1 cellular context compared by ENCODE assay signal in genomic region chr3:72582211-72582878, GRCh38.
A peak's percentile ranks its signal among the peaks of the same experiment; 100 is the strongest.
TF ChIP-seq lines count a peak whose summit lies in the region.

No MANE protein-coding gene starts in this region.

TF ChIP-seq in HepG2, 621 proteins besides CTCF, POLR2A, EP300 and RAD21 (continued from another document and continues in another):
- TF ChIP-seq PAX8 (CRISPR knock-in tag; IDR thresholded peaks at IDR 0.05; ENCODE audit: borderline replicate concordance) (no peak), U2AF1 (optimal IDR thresholded peaks at IDR 0.05; ENCODE audit: low read depth, low read length) (no peak), HOXA5 (CRISPR knock-in tag; IDR thresholded peaks at IDR 0.05) (no peak), ZNF562 (CRISPR knock-in tag; IDR thresholded peaks at IDR 0.05; ENCODE audit: borderline replicate concordance) (no peak), ZMYM2 (CRISPR knock-in tag; IDR thresholded peaks at IDR 0.05) (no peak), ZNF761 (CRISPR knock-in tag; conservative IDR thresholded peaks at IDR 0.05) (no peak), KLF15 (CRISPR knock-in tag; IDR thresholded peaks at IDR 0.05; ENCODE audit: borderline replicate concordance) (no peak), THAP11 (CRISPR knock-in tag; IDR thresholded peaks at IDR 0.05) (peak; percentile 37; the same call in 1 of the 2 replicates), PLRG1 (conservative IDR thresholded peaks at IDR 0.05) (no peak), ZNF720 (CRISPR knock-in tag; IDR thresholded peaks at IDR 0.05) (no peak), HMG20B (CRISPR knock-in tag; conservative IDR thresholded peaks at IDR 0.05) (0 out of 2 replicates have a peak, but pooled peaks have one; percentile 49), SP4 (CRISPR knock-in tag; IDR thresholded peaks at IDR 0.05) (no peak), NFYC (CRISPR knock-in tag; IDR thresholded peaks at IDR 0.05) (no peak), ZNF441 (CRISPR knock-in tag; IDR thresholded peaks at IDR 0.05; ENCODE audit: borderline replicate concordance) (no peak), ZFP36L2 (CRISPR knock-in tag; IDR thresholded peaks at IDR 0.05) (no peak), ZNF101 (CRISPR knock-in tag; IDR thresholded peaks at IDR 0.05; ENCODE audit: borderline replicate concordance, low read depth) (no peak), ZNF879 (CRISPR knock-in tag; IDR thresholded peaks at IDR 0.05) (no peak), ZNF549 (CRISPR knock-in tag; IDR thresholded peaks at IDR 0.05) (no peak), ZNF546 (CRISPR knock-in tag; conservative IDR thresholded peaks at IDR 0.05) (no peak), GFI1 (CRISPR knock-in tag; IDR thresholded peaks at IDR 0.05; ENCODE audit: borderline replicate concordance) (peak; percentile 80), WIZ (CRISPR knock-in tag; IDR thresholded peaks at IDR 0.05) (no peak), ZNF460 (CRISPR knock-in tag; IDR thresholded peaks at IDR 0.05; ENCODE audit: borderline replicate concordance) (no peak), FIP1L1 (IDR thresholded peaks at IDR 0.05; ENCODE audit: borderline replicate concordance, insufficient read depth, low read depth, low read length) (no peak), CHCHD3 (CRISPR knock-in tag; IDR thresholded peaks at IDR 0.05) (no peak), BORCS8-MEF2B (CRISPR knock-in tag; IDR thresholded peaks at IDR 0.05) (no peak), DNMT1 (CRISPR knock-in tag; IDR thresholded peaks at IDR 0.05) (no peak), ZNF75D (CRISPR knock-in tag; IDR thresholded peaks at IDR 0.05; ENCODE audit: borderline replicate concordance) (no peak), MIER2 (CRISPR knock-in tag; IDR thresholded peaks at IDR 0.05) (peak; percentile 73; the same call in 1 of the 2 replicates), CSRNP1 (CRISPR knock-in tag; IDR thresholded peaks at IDR 0.05) (no peak), ZNF484 (CRISPR knock-in tag; IDR thresholded peaks at IDR 0.05; ENCODE audit: borderline replicate concordance, low read depth) (no peak), NKX3-1 (CRISPR knock-in tag; IDR thresholded peaks at IDR 0.05) (no peak), KMT2A (CRISPR knock-in tag; IDR thresholded peaks at IDR 0.05) (peak; percentile 48; the same call in 1 of the 2 replicates), KLF12 (CRISPR knock-in tag; IDR thresholded peaks at IDR 0.05; ENCODE audit: borderline replicate concordance) (no peak), ZNF775 (CRISPR knock-in tag; IDR thresholded peaks at IDR 0.05; ENCODE audit: borderline replicate concordance) (no peak), ZBTB46 (CRISPR knock-in tag; IDR thresholded peaks at IDR 0.05; ENCODE audit: borderline replicate concordance) (no peak), MEF2D (CRISPR knock-in tag; IDR thresholded peaks at IDR 0.05) (peak; percentile 67; the same call in 1 of the 2 replicates), HNF4A (CRISPR knock-in tag; IDR thresholded peaks at IDR 0.05) (peak; percentile 64), POLR2AphosphoS2 (IDR thresholded peaks at IDR 0.05; ENCODE audit: low read depth, low read length) (no peak)
- TF ChIP-seq, protein P1, sequence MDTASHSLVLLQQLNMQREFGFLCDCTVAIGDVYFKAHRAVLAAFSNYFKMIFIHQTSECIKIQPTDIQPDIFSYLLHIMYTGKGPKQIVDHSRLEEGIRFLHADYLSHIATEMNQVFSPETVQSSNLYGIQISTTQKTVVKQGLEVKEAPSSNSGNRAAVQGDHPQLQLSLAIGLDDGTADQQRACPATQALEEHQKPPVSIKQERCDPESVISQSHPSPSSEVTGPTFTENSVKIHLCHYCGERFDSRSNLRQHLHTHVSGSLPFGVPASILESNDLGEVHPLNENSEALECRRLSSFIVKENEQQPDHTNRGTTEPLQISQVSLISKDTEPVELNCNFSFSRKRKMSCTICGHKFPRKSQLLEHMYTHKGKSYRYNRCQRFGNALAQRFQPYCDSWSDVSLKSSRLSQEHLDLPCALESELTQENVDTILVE (CRISPR knock-in tag; IDR thresholded peaks at IDR 0.05): peak; percentile 42; the same call in 1 of the 2 replicates
- TF ChIP-seq, protein P2, sequence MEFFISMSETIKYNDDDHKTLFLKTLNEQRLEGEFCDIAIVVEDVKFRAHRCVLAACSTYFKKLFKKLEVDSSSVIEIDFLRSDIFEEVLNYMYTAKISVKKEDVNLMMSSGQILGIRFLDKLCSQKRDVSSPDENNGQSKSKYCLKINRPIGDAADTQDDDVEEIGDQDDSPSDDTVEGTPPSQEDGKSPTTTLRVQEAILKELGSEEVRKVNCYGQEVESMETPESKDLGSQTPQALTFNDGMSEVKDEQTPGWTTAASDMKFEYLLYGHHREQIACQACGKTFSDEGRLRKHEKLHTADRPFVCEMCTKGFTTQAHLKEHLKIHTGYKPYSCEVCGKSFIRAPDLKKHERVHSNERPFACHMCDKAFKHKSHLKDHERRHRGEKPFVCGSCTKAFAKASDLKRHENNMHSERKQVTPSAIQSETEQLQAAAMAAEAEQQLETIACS (CRISPR knock-in tag; IDR thresholded peaks at IDR 0.05): no peak
- TF ChIP-seq, protein P3, sequence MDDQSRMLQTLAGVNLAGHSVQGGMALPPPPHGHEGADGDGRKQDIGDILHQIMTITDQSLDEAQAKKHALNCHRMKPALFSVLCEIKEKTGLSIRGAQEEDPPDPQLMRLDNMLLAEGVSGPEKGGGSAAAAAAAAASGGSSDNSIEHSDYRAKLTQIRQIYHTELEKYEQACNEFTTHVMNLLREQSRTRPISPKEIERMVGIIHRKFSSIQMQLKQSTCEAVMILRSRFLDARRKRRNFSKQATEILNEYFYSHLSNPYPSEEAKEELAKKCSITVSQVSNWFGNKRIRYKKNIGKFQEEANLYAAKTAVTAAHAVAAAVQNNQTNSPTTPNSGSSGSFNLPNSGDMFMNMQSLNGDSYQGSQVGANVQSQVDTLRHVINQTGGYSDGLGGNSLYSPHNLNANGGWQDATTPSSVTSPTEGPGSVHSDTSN (CRISPR knock-in tag; IDR thresholded peaks at IDR 0.05; ENCODE audit: borderline replicate concordance): no peak
- TF ChIP-seq, protein P4, sequence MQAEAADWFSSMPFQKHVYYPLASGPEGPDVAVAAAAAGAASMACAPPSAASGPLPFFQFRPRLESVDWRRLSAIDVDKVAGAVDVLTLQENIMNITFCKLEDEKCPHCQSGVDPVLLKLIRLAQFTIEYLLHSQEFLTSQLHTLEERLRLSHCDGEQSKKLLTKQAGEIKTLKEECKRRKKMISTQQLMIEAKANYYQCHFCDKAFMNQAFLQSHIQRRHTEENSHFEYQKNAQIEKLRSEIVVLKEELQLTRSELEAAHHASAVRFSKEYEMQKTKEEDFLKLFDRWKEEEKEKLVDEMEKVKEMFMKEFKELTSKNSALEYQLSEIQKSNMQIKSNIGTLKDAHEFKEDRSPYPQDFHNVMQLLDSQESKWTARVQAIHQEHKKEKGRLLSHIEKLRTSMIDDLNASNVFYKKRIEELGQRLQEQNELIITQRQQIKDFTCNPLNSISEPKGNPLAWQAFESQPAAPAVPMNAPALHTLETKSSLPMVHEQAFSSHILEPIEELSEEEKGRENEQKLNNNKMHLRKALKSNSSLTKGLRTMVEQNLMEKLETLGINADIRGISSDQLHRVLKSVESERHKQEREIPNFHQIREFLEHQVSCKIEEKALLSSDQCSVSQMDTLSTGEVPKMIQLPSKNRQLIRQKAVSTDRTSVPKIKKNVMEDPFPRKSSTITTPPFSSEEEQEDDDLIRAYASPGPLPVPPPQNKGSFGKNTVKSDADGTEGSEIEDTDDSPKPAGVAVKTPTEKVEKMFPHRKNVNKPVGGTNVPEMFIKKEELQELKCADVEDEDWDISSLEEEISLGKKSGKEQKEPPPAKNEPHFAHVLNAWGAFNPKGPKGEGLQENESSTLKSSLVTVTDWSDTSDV (CRISPR knock-in tag; IDR thresholded peaks at IDR 0.05): no peak
- TF ChIP-seq, protein P5, sequence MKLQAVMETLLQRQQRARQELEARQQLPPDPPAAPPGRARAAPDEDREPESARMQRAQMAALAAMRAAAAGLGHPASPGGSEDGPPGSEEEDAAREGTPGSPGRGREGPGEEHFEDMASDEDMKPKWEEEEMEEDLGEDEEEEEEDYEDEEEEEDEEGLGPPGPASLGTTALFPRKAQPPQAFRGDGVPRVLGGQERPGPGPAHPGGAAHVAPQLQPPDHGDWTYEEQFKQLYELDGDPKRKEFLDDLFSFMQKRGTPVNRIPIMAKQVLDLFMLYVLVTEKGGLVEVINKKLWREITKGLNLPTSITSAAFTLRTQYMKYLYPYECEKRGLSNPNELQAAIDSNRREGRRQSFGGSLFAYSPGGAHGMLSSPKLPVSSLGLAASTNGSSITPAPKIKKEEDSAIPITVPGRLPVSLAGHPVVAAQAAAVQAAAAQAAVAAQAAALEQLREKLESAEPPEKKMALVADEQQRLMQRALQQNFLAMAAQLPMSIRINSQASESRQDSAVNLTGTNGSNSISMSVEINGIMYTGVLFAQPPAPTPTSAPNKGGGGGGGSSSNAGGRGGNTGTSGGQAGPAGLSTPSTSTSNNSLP (IDR thresholded peaks at IDR 0.05; ENCODE audit: low read depth, low read length): no peak
- TF ChIP-seq, protein P6, sequence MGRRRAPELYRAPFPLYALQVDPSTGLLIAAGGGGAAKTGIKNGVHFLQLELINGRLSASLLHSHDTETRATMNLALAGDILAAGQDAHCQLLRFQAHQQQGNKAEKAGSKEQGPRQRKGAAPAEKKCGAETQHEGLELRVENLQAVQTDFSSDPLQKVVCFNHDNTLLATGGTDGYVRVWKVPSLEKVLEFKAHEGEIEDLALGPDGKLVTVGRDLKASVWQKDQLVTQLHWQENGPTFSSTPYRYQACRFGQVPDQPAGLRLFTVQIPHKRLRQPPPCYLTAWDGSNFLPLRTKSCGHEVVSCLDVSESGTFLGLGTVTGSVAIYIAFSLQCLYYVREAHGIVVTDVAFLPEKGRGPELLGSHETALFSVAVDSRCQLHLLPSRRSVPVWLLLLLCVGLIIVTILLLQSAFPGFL (CRISPR knock-in tag; IDR thresholded peaks at IDR 0.05): no peak
- TF ChIP-seq, protein P7, sequence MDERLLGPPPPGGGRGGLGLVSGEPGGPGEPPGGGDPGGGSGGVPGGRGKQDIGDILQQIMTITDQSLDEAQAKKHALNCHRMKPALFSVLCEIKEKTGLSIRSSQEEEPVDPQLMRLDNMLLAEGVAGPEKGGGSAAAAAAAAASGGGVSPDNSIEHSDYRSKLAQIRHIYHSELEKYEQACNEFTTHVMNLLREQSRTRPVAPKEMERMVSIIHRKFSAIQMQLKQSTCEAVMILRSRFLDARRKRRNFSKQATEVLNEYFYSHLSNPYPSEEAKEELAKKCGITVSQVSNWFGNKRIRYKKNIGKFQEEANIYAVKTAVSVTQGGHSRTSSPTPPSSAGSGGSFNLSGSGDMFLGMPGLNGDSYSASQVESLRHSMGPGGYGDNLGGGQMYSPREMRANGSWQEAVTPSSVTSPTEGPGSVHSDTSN (CRISPR knock-in tag; IDR thresholded peaks at IDR 0.05): no peak
- TF ChIP-seq, protein P8, sequence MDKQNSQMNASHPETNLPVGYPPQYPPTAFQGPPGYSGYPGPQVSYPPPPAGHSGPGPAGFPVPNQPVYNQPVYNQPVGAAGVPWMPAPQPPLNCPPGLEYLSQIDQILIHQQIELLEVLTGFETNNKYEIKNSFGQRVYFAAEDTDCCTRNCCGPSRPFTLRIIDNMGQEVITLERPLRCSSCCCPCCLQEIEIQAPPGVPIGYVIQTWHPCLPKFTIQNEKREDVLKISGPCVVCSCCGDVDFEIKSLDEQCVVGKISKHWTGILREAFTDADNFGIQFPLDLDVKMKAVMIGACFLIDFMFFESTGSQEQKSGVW (CRISPR knock-in tag; IDR thresholded peaks at IDR 0.05; ENCODE audit: borderline replicate concordance): no peak
- TF ChIP-seq, protein P9, sequence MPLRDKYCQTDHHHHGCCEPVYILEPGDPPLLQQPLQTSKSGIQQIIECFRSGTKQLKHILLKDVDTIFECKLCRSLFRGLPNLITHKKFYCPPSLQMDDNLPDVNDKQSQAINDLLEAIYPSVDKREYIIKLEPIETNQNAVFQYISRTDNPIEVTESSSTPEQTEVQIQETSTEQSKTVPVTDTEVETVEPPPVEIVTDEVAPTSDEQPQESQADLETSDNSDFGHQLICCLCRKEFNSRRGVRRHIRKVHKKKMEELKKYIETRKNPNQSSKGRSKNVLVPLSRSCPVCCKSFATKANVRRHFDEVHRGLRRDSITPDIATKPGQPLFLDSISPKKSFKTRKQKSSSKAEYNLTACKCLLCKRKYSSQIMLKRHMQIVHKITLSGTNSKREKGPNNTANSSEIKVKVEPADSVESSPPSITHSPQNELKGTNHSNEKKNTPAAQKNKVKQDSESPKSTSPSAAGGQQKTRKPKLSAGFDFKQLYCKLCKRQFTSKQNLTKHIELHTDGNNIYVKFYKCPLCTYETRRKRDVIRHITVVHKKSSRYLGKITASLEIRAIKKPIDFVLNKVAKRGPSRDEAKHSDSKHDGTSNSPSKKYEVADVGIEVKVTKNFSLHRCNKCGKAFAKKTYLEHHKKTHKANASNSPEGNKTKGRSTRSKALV (CRISPR knock-in tag; IDR thresholded peaks at IDR 0.05): no peak
- TF ChIP-seq, protein P10, sequence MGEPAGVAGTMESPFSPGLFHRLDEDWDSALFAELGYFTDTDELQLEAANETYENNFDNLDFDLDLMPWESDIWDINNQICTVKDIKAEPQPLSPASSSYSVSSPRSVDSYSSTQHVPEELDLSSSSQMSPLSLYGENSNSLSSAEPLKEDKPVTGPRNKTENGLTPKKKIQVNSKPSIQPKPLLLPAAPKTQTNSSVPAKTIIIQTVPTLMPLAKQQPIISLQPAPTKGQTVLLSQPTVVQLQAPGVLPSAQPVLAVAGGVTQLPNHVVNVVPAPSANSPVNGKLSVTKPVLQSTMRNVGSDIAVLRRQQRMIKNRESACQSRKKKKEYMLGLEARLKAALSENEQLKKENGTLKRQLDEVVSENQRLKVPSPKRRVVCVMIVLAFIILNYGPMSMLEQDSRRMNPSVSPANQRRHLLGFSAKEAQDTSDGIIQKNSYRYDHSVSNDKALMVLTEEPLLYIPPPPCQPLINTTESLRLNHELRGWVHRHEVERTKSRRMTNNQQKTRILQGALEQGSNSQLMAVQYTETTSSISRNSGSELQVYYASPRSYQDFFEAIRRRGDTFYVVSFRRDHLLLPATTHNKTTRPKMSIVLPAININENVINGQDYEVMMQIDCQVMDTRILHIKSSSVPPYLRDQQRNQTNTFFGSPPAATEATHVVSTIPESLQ (CRISPR knock-in tag; conservative IDR thresholded peaks at IDR 0.05): no peak
